ENCODE assay signal across 7 cellular contexts in the genomic region with DNA sequence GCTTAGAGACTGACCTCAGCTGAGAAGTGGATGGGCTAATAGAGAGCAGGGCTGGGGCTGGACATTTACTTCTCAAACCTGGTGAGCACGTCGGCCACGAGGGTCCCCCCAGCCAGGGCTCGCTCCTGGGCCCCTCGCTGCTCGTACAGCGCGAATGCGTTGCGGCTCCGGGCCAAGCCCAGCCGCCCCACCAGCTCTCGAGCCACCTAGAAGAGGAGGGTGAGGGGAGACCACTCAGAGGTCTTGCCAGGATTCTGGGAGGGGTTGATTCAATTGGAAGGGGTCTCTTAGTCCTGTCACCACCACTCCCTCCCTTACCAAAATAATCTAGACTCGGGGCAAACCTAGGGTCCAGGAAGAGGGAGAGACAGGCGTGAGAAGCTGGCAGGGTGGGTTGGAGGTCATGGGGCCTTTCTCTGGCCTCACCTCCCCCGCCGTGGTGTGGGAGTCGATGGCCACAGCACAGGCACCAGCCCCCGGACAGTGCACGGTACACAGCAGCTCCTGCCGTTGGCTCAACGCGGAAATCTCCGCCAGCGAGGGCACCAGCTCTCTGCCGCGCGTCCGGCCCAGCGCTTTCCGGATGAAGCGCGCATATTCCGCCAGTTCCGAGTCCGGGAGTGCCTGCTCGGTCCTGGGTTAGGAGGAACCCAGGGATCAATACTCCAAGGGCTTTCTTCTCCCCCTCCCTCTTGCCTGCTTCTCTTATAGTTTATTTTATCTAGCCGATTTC. TPM values are rescaled to one million over a fixed set of nuclear protein-coding genes. Genes with fewer than 3 reads are reported as not detected.
DNase-seq lines count a peak whose midpoint lies in the region; ATAC-seq and TF ChIP-seq lines count a peak whose summit lies in the region.
"Had no signal": no experiment of that assay in that cellular context is flagged by ENCODE, and none has a peak within 500 bp of the region (broad histone marks: within the 10 kb centered on the region; RNA-seq: fewer than 3 reads in every experiment).

No MANE protein-coding gene starts in this region.

- no peaks in the 10 kb centered on the region for H3K9me3 ChIP-seq in endodermal cell (ENCODE audit: control insufficient read depth, low read length)

- no peak for TF ChIP-seq CTCF in endodermal cell (conservative IDR thresholded peaks at IDR 0.05)

- H3K4me3 ChIP-seq in endodermal cell (ENCODE audit: low read length): no peak overlapping the region

- H3K4me1 ChIP-seq in endodermal cell (ENCODE audit: control insufficient read depth, insufficient read depth, low read length): peaks cover 6% of the 10 kb centered on the region

- H3K27ac Mint-ChIP-seq in endodermal cell: no peak overlapping the region
- no peak overlapping the region for H3K27ac Mint-ChIP-seq in stimulated activated naive B cell treated with anti-CD40 and anti-IgM and Interleukin-4, amounts not matched to agents 10 μg/mL and 1 μg/mL and 100 μg/mL, for 72 hours

- peak overlapping the region; percentile 4 for H3K4me3 Mint-ChIP-seq in activated T-cell treated with anti-CD3 and anti-CD28 coated beads, Interleukin-2, amount 50 U/mL, for 4 hours
- H3K4me3 Mint-ChIP-seq in endodermal cell: peak overlapping the region; percentile 58
- H3K4me3 Mint-ChIP-seq in stimulated activated naive B cell treated with anti-CD40 and anti-IgM and Interleukin-4, amounts not matched to agents 10 μg/mL and 1 μg/mL and 100 μg/mL, for 72 hours: peak overlapping the region; percentile 83 to 84

- no peaks in the 10 kb centered on the region for H3K9me3 Mint-ChIP-seq in activated T-cell treated with anti-CD3 and anti-CD28 coated beads, Interleukin-2, amount 50 U/mL, for 4 hours
- no peaks in the 10 kb centered on the region for H3K9me3 Mint-ChIP-seq in endodermal cell
- no peaks in the 10 kb centered on the region for H3K9me3 Mint-ChIP-seq in stimulated activated naive B cell treated with anti-CD40 and anti-IgM and Interleukin-4, amounts not matched to agents 10 μg/mL and 1 μg/mL and 100 μg/mL, for 72 hours

- H3K9ac ChIP-seq in endodermal cell (ENCODE audit: extremely low read depth, low read length, poor library complexity, severe bottlenecking): no peak overlapping the region

- ATAC-seq in activated T-cell treated with anti-CD3 and anti-CD28 coated beads, Interleukin-2, amount 50 U/mL, for 4 hours: no peak
- ATAC-seq in stimulated activated naive B cell treated with anti-CD40 and anti-IgM and Interleukin-4, amounts not matched to agents 10 μg/mL and 1 μg/mL and 100 μg/mL, for 72 hours (replicated peaks): no peak

- H3K4me1 Mint-ChIP-seq in activated T-cell treated with anti-CD3 and anti-CD28 coated beads, Interleukin-2, amount 50 U/mL, for 4 hours (ENCODE audit: low read depth): peaks cover 24% of the 10 kb centered on the region
- H3K4me1 Mint-ChIP-seq in endodermal cell: peaks cover 24% of the 10 kb centered on the region
- peaks cover 26 to 42% of the 10 kb centered on the region in 2 donors for H3K4me1 Mint-ChIP-seq in stimulated activated naive B cell treated with anti-CD40 and anti-IgM and Interleukin-4, amounts not matched to agents 10 μg/mL and 1 μg/mL and 100 μg/mL, for 72 hours

- H3K27ac ChIP-seq in endodermal cell (ENCODE audit: low read depth, low read length): no peak overlapping the region

- peaks cover 55% of the 10 kb centered on the region for H3K27me3 ChIP-seq in endodermal cell (ENCODE audit: control insufficient read depth, insufficient read depth, low read length, poor library complexity, severe bottlenecking)

- peaks cover 16% of the 10 kb centered on the region for H3K36me3 ChIP-seq in endodermal cell (ENCODE audit: control insufficient read depth, insufficient read depth, low read length)

- 79 to 93% methylated on average over 33 to 38 of the region's 38 CpGs for WGBS in endodermal cell (ENCODE audit: insufficient coverage in 1 of 2, insufficient read length in 1 of 2), 2 experiments

- H3K36me3 Mint-ChIP-seq in activated T-cell treated with anti-CD3 and anti-CD28 coated beads, Interleukin-2, amount 50 U/mL, for 4 hours (ENCODE audit: insufficient read depth): peaks cover 8% of the 10 kb centered on the region
- peaks cover 30% of the 10 kb centered on the region for H3K36me3 Mint-ChIP-seq in endodermal cell (ENCODE audit: low read depth)
- H3K36me3 Mint-ChIP-seq in stimulated activated naive B cell treated with anti-CD40 and anti-IgM and Interleukin-4, amounts not matched to agents 10 μg/mL and 1 μg/mL and 100 μg/mL, for 72 hours: peaks cover 15 to 18% of the 10 kb centered on the region in 2 donors

- H3K27me3 Mint-ChIP-seq in activated T-cell treated with anti-CD3 and anti-CD28 coated beads, Interleukin-2, amount 50 U/mL, for 4 hours (ENCODE audit: low read depth): peaks cover 40% of the 10 kb centered on the region
- peaks cover 61% of the 10 kb centered on the region for H3K27me3 Mint-ChIP-seq in endodermal cell (ENCODE audit: insufficient read depth)
- peaks cover 37 to 60% of the 10 kb centered on the region in 2 donors for H3K27me3 Mint-ChIP-seq in stimulated activated naive B cell treated with anti-CD40 and anti-IgM and Interleukin-4, amounts not matched to agents 10 μg/mL and 1 μg/mL and 100 μg/mL, for 72 hours

- DNase-seq in activated T-cell treated with anti-CD3 and anti-CD28 coated beads, Interleukin-2, amount 50 U/mL, for 4 hours: no peak
- DNase-seq in activated T-cell treated with anti-CD3 and anti-CD28 coated beads for 4 hours: no peak
- DNase-seq in endodermal cell: peak; percentile 81
- no peak for DNase-seq in stimulated activated naive B cell treated with anti-CD40 and anti-IgM and Interleukin-4, amounts not matched to agents 10 μg/mL and 1 μg/mL and 100 μg/mL, for 72 hours
- DNase-seq in GOT3 (lab: John Stamatoyannopoulos, UW): no peak
- DNase-seq in C1 segment of cervical spinal cord (lab: John Stamatoyannopoulos, UW): no peak
- DNase-seq: NCI-H1048 had no signal

RNA-seq across cellular contexts. Expression of gene PLEKHH3, which starts 5.7 kb away (rescaled TPM):
- 1 to 10 TPM in 1 of 3 donors, under 1 TPM in 2; 0.56 to 1.2 (median 0.63) TPM for total RNA-seq in activated T-cell treated with anti-CD3 and anti-CD28 coated beads, Interleukin-2, amount 50 U/mL, for 4 hours
- total RNA-seq in endodermal cell: 10 to 100 TPM; 13.7 to 24.3 TPM
- 19.2 TPM for polyA plus RNA-seq in endodermal cell (2013, experiment 1 of 2)
- polyA plus RNA-seq in endodermal cell (2013, experiment 2 of 2): 15.1 TPM

RNA-seq across cellular contexts. Expression of gene CCR10, which starts 10.6 kb away (rescaled TPM):
- under 1 TPM; 0.25 to 0.43 (median 0.32) TPM for total RNA-seq in activated T-cell treated with anti-CD3 and anti-CD28 coated beads, Interleukin-2, amount 50 U/mL, for 4 hours
- 1 to 10 TPM in 1 of 2 donors, under 1 TPM in 1; 0.70 to 1.7 TPM for total RNA-seq in endodermal cell
- polyA plus RNA-seq in endodermal cell (2013, experiment 1 of 2): 1.2 TPM
- polyA plus RNA-seq in endodermal cell (2013, experiment 2 of 2): 0.62 TPM

RNA-seq across cellular contexts. Expression of gene CNTNAP1, which starts 11.2 kb away (rescaled TPM):
- 1 to 10 TPM in 1 of 3 donors, under 1 TPM in 2; 0.73 to 1.3 (median 0.79) TPM for total RNA-seq in activated T-cell treated with anti-CD3 and anti-CD28 coated beads, Interleukin-2, amount 50 U/mL, for 4 hours
- 10 to 100 TPM in 1 of 2 donors, 1 to 10 TPM in 1; 9.9 to 18.9 TPM for total RNA-seq in endodermal cell
- polyA plus RNA-seq in endodermal cell (2013, experiment 1 of 2): 16.0 TPM
- 17.5 TPM for polyA plus RNA-seq in endodermal cell (2013, experiment 2 of 2)

RNA-seq across cellular contexts. Expression of gene TUBG2, which starts 12.0 kb away (rescaled TPM):
- 1 to 10 TPM; 5.6 to 7.1 (median 5.9) TPM for total RNA-seq in activated T-cell treated with anti-CD3 and anti-CD28 coated beads, Interleukin-2, amount 50 U/mL, for 4 hours
- 10 to 100 TPM; 32.4 to 38.0 TPM for total RNA-seq in endodermal cell
- 24.3 TPM for polyA plus RNA-seq in endodermal cell (2013, experiment 1 of 2)
- polyA plus RNA-seq in endodermal cell (2013, experiment 2 of 2): 24.1 TPM

Comparison
In these comparisons a context has a peak if more than half of its experiments do, and no peak if none do; other contexts are left out.
1. H3K4me3 Mint-ChIP-seq: peak in every context shown above with its lines; median percentile 84 in stimulated activated naive B cell treated with anti-CD40 and anti-IgM and Interleukin-4, amounts not matched to agents 10 μg/mL and 1 μg/mL and 100 μg/mL, for 72 hours; 58 in endodermal cell; 4 in activated T-cell treated with anti-CD3 and anti-CD28 coated beads, Interleukin-2, amount 50 U/mL, for 4 hours.
2. RNA of gene PLEKHH3, which starts 5.7 kb away (total RNA-seq): 13.7 to 24.3 TPM in endodermal cell; 0.56 to 1.2 TPM in activated T-cell treated with anti-CD3 and anti-CD28 coated beads, Interleukin-2, amount 50 U/mL, for 4 hours; every median in the first group is over 4 times any median in the second.
3. RNA of gene CNTNAP1, which starts 11.2 kb away (total RNA-seq): 9.9 to 18.9 TPM in endodermal cell; 0.73 to 1.3 TPM in activated T-cell treated with anti-CD3 and anti-CD28 coated beads, Interleukin-2, amount 50 U/mL, for 4 hours; every median in the first group is over 4 times any median in the second.